Comparison of ENCODE assay signal across 5 cellular contexts in genomic region chr12:9221011-9221410, GRCh38. TPM values are rescaled to one million over a fixed set of nuclear protein-coding genes. Genes with fewer than 3 reads are reported as not detected.
"Had no signal": no experiment of that assay in that cellular context is flagged by ENCODE, and none has a peak within 500 bp of the region (broad histone marks: within the 10 kb centered on the region; RNA-seq: fewer than 3 reads in every experiment).

No MANE protein-coding gene starts in this region.

RNA-seq across cellular contexts. Expression of gene PZP, which starts 12.8 kb away (rescaled TPM):
- total RNA-seq: LHCN-M2, PC-3, Peyer's patch, SJCRH30, SK-MEL-5 had no signal
